In genomic region chr1:62170380-62170779, GRCh38 we compare ENCODE assay signal across 5 cellular contexts. TPM values are rescaled to one million over a fixed set of nuclear protein-coding genes. Genes with fewer than 3 reads are reported as not detected.
"Had no signal": no experiment of that assay in that cellular context is flagged by ENCODE, and none has a peak within 500 bp of the region (broad histone marks: within the 10 kb centered on the region; RNA-seq: fewer than 3 reads in every experiment).

No MANE protein-coding gene starts in this region.

RNA-seq across cellular contexts. Expression of gene L1TD1, which starts 24.3 kb away (rescaled TPM):
- total RNA-seq: activated CD8-positive, alpha-beta T cell treated with anti-CD3 and anti-CD28 coated beads for 36 hours; activated T-helper 17 cell treated with anti-CD3 and anti-CD28 coated beads, Interleukin-2, amount 50 U/mL, for 72 hours; dermis blood vessel endothelial cell; T-helper 2 cell treated with Interferon-gamma antibody and Interleukin-4, amounts not matched to agents 100 ng/mL and 5 ng/mL, for 36 hours had no signal
- polyA plus RNA-seq: fibroblast of lung had no signal
